ENCODE assay signal across 2 cellular contexts in genomic region chr5:141394401-141395187, GRCh38. TPM values are rescaled to one million over a fixed set of nuclear protein-coding genes. Genes with fewer than 3 reads are reported as not detected.
"Had no signal": no experiment of that assay in that cellular context is flagged by ENCODE, and none has a peak within 500 bp of the region (broad histone marks: within the 10 kb centered on the region; RNA-seq: fewer than 3 reads in every experiment).

No MANE protein-coding gene starts in this region.

RNA-seq across cellular contexts. Expression of gene PCDHGA8, which starts 2.2 kb away (rescaled TPM):
- total RNA-seq: H7, HT-29 had no signal

RNA-seq across cellular contexts. Expression of gene PCDHGB5, which starts 3.2 kb away (rescaled TPM):
- total RNA-seq: H7, HT-29 had no signal

RNA-seq across cellular contexts. Expression of gene PCDHGA7, which starts 12.1 kb away (rescaled TPM):
- total RNA-seq: H7 had no signal
